Comparison of ENCODE assay signal across 1 cellular context in the genomic region with DNA sequence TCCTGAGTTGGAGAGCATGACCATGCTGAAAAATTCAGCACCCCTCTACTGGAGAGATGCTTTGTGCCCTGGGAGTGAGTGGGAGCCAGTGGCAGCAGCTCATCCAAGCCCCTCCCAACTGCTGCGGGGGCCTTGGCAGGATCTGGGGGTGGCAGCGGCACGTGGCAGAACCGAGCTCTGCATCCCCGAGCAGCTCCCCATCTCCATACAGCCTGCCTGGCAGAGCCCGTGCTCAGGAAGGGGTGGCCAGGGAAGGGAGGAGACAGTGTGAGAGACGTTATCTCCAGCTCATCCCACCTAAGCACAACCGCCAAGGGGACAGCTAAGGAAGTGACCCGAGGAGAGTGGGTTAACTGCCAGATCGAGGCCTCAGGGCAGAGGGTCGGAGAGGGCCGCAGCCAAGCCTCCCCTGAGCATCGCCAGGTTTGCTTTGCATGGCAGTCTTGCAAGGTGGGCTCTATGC.
TF ChIP-seq lines count a peak whose summit lies in the region.

No MANE protein-coding gene starts in this region.

TF ChIP-seq in IMR-90, 13 proteins besides CTCF, POLR2A, EP300 and RAD21:
- TF ChIP-seq CHD1 (IDR thresholded peaks at IDR 0.05; ENCODE audit: low read depth, low read length) (no peak), RFX5 (IDR thresholded peaks at IDR 0.05; ENCODE audit: low read depth, low read length) (no peak), MAFK (IDR thresholded peaks at IDR 0.05; ENCODE audit: low read depth, low read length) (no peak), MXI1 (IDR thresholded peaks at IDR 0.05; ENCODE audit: borderline replicate concordance, low read depth, low read length) (no peak), FOS (IDR thresholded peaks at IDR 0.05; ENCODE audit: low read depth, low read length) (no peak), BHLHE40 (IDR thresholded peaks at IDR 0.05; ENCODE audit: low read depth, low read length) (no peak), SMC3 (IDR thresholded peaks at IDR 0.05; ENCODE audit: low read depth, low read length) (no peak), CEBPB (IDR thresholded peaks at IDR 0.05; ENCODE audit: low read depth, low read length) (no peak), NFE2L2 (IDR thresholded peaks at IDR 0.05; ENCODE audit: low read depth, low read length) (no peak), MAZ (IDR thresholded peaks at IDR 0.05; ENCODE audit: borderline replicate concordance, low read depth, low read length) (no peak), RCOR1 (IDR thresholded peaks at IDR 0.05; ENCODE audit: insufficient replicate concordance, low read length) (no peak)
- TF ChIP-seq, protein P1, sequence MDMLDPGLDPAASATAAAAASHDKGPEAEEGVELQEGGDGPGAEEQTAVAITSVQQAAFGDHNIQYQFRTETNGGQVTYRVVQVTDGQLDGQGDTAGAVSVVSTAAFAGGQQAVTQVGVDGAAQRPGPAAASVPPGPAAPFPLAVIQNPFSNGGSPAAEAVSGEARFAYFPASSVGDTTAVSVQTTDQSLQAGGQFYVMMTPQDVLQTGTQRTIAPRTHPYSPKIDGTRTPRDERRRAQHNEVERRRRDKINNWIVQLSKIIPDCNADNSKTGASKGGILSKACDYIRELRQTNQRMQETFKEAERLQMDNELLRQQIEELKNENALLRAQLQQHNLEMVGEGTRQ (IDR thresholded peaks at IDR 0.05; ENCODE audit: low read depth, low read length) = no peak
- TF ChIP-seq, protein P2, sequence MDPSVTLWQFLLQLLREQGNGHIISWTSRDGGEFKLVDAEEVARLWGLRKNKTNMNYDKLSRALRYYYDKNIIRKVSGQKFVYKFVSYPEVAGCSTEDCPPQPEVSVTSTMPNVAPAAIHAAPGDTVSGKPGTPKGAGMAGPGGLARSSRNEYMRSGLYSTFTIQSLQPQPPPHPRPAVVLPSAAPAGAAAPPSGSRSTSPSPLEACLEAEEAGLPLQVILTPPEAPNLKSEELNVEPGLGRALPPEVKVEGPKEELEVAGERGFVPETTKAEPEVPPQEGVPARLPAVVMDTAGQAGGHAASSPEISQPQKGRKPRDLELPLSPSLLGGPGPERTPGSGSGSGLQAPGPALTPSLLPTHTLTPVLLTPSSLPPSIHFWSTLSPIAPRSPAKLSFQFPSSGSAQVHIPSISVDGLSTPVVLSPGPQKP (IDR thresholded peaks at IDR 0.05; ENCODE audit: borderline replicate concordance, low read depth, low read length) = no peak
